In the genomic region with DNA sequence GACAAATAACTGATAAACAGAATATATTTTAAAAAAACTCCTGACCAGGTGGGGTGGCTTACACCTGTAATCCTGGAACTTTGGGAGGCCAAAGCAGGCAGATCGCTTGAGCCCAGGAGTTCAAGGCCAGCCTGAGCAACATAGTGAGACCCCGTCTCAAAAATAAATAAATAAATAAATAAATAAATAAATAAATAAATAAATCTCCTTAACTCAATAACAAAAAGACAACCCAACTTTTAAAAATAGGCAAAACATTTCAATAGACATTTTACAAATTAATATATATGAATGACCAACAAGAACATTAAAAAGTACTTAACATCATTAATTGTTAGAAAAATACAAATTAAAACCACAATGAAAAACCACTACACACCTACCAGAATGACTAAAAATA, we compare ENCODE assay signal across 33 cellular contexts.
"Had no signal": no experiment of that assay in that cellular context is flagged by ENCODE, and none has a peak within 500 bp of the region (broad histone marks: within the 10 kb centered on the region; RNA-seq: fewer than 3 reads in every experiment).

No MANE protein-coding gene starts in this region.

- H3K27ac ChIP-seq: brain microvascular endothelial cell, coronary artery, dorsolateral prefrontal cortex, esophagus squamous epithelium, WERI-Rb-1 had no signal

- H3K4me3 ChIP-seq: coronary artery, dorsolateral prefrontal cortex, esophagus squamous epithelium had no signal

- DNase-seq: activated B cell treated with CpG ODN at 0.5 μM for 24 hours; activated CD4-positive, alpha-beta T cell treated with anti-CD3 and anti-CD28 coated beads for 48 hours; activated CD4-positive, alpha-beta T cell treated with anti-CD3 and anti-CD28 coated beads, Interleukin-2, amount 50 U/mL, for 1 hour; activated CD4-positive, alpha-beta T cell treated with anti-CD3 and anti-CD28 coated beads, Interleukin-2, amount 50 U/mL, for 48 hours; activated CD8-positive, alpha-beta memory T cell treated with anti-CD3 and anti-CD28 coated beads for 24 hours; activated CD8-positive, alpha-beta T cell treated with anti-CD3 and anti-CD28 coated beads for 36 hours; activated effector memory CD4-positive, alpha-beta T cell treated with Interleukin-2 at 50 U/mL for 16 hours; activated gamma-delta T cell treated with Interleukin-2 at 50 U/mL for 16 hours; activated naive CD4-positive, alpha-beta T cell treated with anti-CD3 and anti-CD28 coated beads, Interleukin-2, amount 50 U/mL, for 16 hours; activated naive CD4-positive, alpha-beta T cell treated with Interleukin-2 at 50 U/mL for 16 hours; activated T-cell treated with anti-CD3 and anti-CD28 coated beads, Interleukin-2, amount 50 U/mL, for 4 hours; amniotic stem cell; anterior cingulate cortex; brain microvascular endothelial cell; dorsolateral prefrontal cortex; effector memory CD4-positive, alpha-beta T cell; endodermal cell; erythroblast; esophagus squamous epithelium; foreskin melanocyte; T-helper 1 cell; T-helper 17 cell; T1000; WERI-Rb-1 had no signal

- ATAC-seq: activated CD4-positive, CD25-positive, alpha-beta regulatory T cell treated with anti-CD3 and anti-CD28 coated beads, Interleukin-2, amount 50 U/mL, for 24 hours; activated CD8-positive, alpha-beta T cell treated with anti-CD3 and anti-CD28 coated beads for 36 hours; activated T-cell treated with anti-CD3 and anti-CD28 coated beads, Interleukin-2, amount 50 U/mL, for 4 hours; activated T-helper 17 cell treated with anti-CD3 and anti-CD28 coated beads, Interleukin-2, amount 50 U/mL, for 72 hours; T-helper 17 cell had no signal

- H3K4me1 Mint-ChIP-seq: activated B cell treated with CpG ODN at 0.5 μM for 24 hours; central memory CD8-positive, alpha-beta T cell; T-helper 17 cell had no signal

- H3K4me3 Mint-ChIP-seq: activated B cell treated with CpG ODN at 0.5 μM for 24 hours; activated CD8-positive, alpha-beta T cell treated with anti-CD3 and anti-CD28 coated beads for 36 hours; activated naive CD8-positive, alpha-beta T cell; activated T-cell treated with anti-CD3 and anti-CD28 coated beads, Interleukin-2, amount 50 U/mL, for 4 hours; activated T-helper 17 cell treated with anti-CD3 and anti-CD28 coated beads, Interleukin-2, amount 50 U/mL, for 72 hours; central memory CD8-positive, alpha-beta T cell; dendritic cell treated with granulocyte-macrophage colony-stimulating factor and Interleukin-4, amounts not matched to agents 40 ng/mL and 50 ng/mL, for 4 days; endodermal cell; T-helper 17 cell; T-helper 2 cell treated with Interferon-gamma antibody and Interleukin-4, amounts not matched to agents 5 μg/mL and 100 μg/mL, for 36 hours had no signal

- H3K9me3 ChIP-seq: esophagus squamous epithelium had no signal

- FAIRE-seq: astrocyte, bronchial epithelial cell had no signal

- H3K27ac Mint-ChIP-seq: activated B cell treated with CpG ODN at 0.5 μM for 24 hours; activated CD8-positive, alpha-beta T cell treated with anti-CD3 and anti-CD28 coated beads for 36 hours; activated naive CD8-positive, alpha-beta T cell; activated T-helper 17 cell treated with anti-CD3 and anti-CD28 coated beads, Interleukin-2, amount 50 U/mL, for 72 hours; dendritic cell treated with granulocyte-macrophage colony-stimulating factor and Interleukin-4, amounts not matched to agents 40 ng/mL and 50 ng/mL, for 4 days; endodermal cell; T-helper 17 cell; T-helper 2 cell treated with Interferon-gamma antibody and Interleukin-4, amounts not matched to agents 5 μg/mL and 100 μg/mL, for 36 hours had no signal

- H3K27me3 ChIP-seq: brain microvascular endothelial cell, esophagus squamous epithelium had no signal

- H3K9me3 Mint-ChIP-seq: activated CD8-positive, alpha-beta T cell treated with anti-CD3 and anti-CD28 coated beads for 36 hours; activated T-helper 17 cell treated with anti-CD3 and anti-CD28 coated beads, Interleukin-2, amount 50 U/mL, for 72 hours; central memory CD8-positive, alpha-beta T cell; dendritic cell treated with granulocyte-macrophage colony-stimulating factor and Interleukin-4, amounts not matched to agents 40 ng/mL and 50 ng/mL, for 4 days; T-helper 2 cell treated with Interferon-gamma antibody and Interleukin-4, amounts not matched to agents 5 μg/mL and 100 μg/mL, for 36 hours had no signal

- H3K36me3 ChIP-seq: brain microvascular endothelial cell, esophagus squamous epithelium, WERI-Rb-1 had no signal
